Comparison of ENCODE assay signal across 1 cellular context in genomic region chr15:58471341-58471740, GRCh38.
TF ChIP-seq lines count a peak whose summit lies in the region.

No MANE protein-coding gene starts in this region.

TF ChIP-seq in HEK293, 187 proteins besides CTCF, POLR2A, EP300 and RAD21 (continued from another document):
- no peak for TF ChIP-seq ZNF26 (tag by site-specific recombination; IDR thresholded peaks at IDR 0.05)
TF ChIP-seq in HEK293: peak in this region for 1.
